11 cellular contexts compared by ENCODE assay signal in the genomic region with DNA sequence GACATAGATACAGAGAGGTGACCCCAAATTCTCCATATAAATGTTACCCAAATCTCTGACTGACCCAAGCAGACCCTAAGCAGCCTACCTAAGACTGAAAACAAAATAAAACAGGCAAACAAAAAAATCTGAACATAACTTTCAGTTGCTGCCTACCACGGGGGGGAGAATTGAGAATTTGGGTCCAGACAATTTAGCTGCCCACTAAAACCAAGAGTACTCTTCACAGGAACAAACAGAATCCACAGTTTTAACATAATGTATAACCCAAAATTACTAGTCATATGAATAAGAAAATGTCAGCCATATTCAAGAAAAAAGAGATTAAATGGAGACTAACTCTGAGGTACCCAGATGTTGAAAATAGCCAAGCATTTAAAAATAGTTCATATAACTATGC. TPM values are rescaled to one million over a fixed set of nuclear protein-coding genes. Genes with fewer than 3 reads are reported as not detected.
"Had no signal": no experiment of that assay in that cellular context is flagged by ENCODE, and none has a peak within 500 bp of the region (broad histone marks: within the 10 kb centered on the region; RNA-seq: fewer than 3 reads in every experiment).

No MANE protein-coding gene starts in this region.

- DNase-seq: GM23248, GOT3, H7, HFFc6, IMR-90, KG1 had no signal

- H3K9me3 ChIP-seq: HAP-1 had no signal

- H2AFZ ChIP-seq: GM23248 had no signal

- H3K9ac ChIP-seq: GM23248 had no signal

- ATAC-seq: HCT116, K562 had no signal

- H3K27ac Mint-ChIP-seq: HFFc6 had no signal

- H3K27ac ChIP-seq: GM23248 had no signal

- H3K9me3 Mint-ChIP-seq: HFFc6 had no signal

- H3K4me3 ChIP-seq: GM23248, HAP-1, K562 had no signal

- H3K36me3 ChIP-seq: HAP-1 had no signal

- H3K4me1 ChIP-seq: HAP-1 had no signal

- H3K4me3 Mint-ChIP-seq: HFFc6 had no signal

- FAIRE-seq: HTR-8/SVneo, K562 had no signal

RNA-seq across cellular contexts. Expression of a gene that starts 45.6 kb away (rescaled TPM):
- total RNA-seq: HT-29 had no signal
